ENCODE assay signal across 17 cellular contexts in genomic region chr1:171590022-171590421, GRCh38. TPM values are rescaled to one million over a fixed set of nuclear protein-coding genes. Genes with fewer than 3 reads are reported as not detected.
DNase-seq lines count a peak whose midpoint lies in the region; ATAC-seq, FAIRE-seq and TF ChIP-seq lines count a peak whose summit lies in the region.
"Had no signal": no experiment of that assay in that cellular context is flagged by ENCODE, and none has a peak within 500 bp of the region (broad histone marks: within the 10 kb centered on the region; RNA-seq: fewer than 3 reads in every experiment).

No MANE protein-coding gene starts in this region.

- H4K20me1 ChIP-seq in GM12878 (ENCODE audit: control insufficient read depth, insufficient read depth) = no peaks in the 10 kb centered on the region

- TF ChIP-seq CTCF in D721Med (IDR thresholded peaks at IDR 0.05; ENCODE audit: insufficient read depth, missing control alignments) = no peak
- no peak for TF ChIP-seq CTCF in GM12878 (IDR thresholded peaks at IDR 0.05 in 2 of 3, conservative IDR thresholded peaks at IDR 0.05 in 1 of 3; ENCODE audit: control insufficient read depth in 2 of 3, extremely low read depth in 1 of 3, insufficient read depth in 1 of 3, low read depth in 3 of 3, low read length in 3 of 3)

- no peak for TF ChIP-seq RAD21 in GM12878 (IDR thresholded peaks at IDR 0.05; ENCODE audit: insufficient read depth, low read depth, low read length)

- peaks cover 13 to 33% of the 10 kb centered on the region in 2 experiments for H3K36me3 ChIP-seq in GM12878 (ENCODE audit: control insufficient read depth in 2 of 2, insufficient read depth in 2 of 2, low read length in 1 of 2)

- H3K79me2 ChIP-seq in GM12878 (ENCODE audit: control insufficient read depth, insufficient read depth, low read length) = no peaks in the 10 kb centered on the region

- in situ Hi-C loops in GM12878 (cut with MboI) = no loop called here

- intact Hi-C loops in GM12878 (cut with micrococcal nuclease; ENCODE audit: unreplicated experiment) = no loop called here

- H3K4me1 ChIP-seq in GM12878 (ENCODE audit: control insufficient read depth, insufficient read depth, low read length) = no peaks in the 10 kb centered on the region

- H3K27ac Mint-ChIP-seq in natural killer cell treated with Interleukin-12 subunit alpha and Interleukin-12 subunit beta and Interleukin-15 and Interleukin-18, amount 100 ng/mL, for 72 hours = peak overlapping the region; percentile 46 to 79
- H3K27ac Mint-ChIP-seq: CD4-positive, alpha-beta T cell; endodermal cell had no signal

- TF ChIP-seq EP300 in GM12878 (IDR thresholded peaks at IDR 0.05; ENCODE audit: borderline replicate concordance in 1 of 2, control insufficient read depth in 1 of 2, low read depth in 2 of 2, low read length in 2 of 2) = no peak

- H3K9ac ChIP-seq in GM12878 (ENCODE audit: control insufficient read depth, insufficient read depth, low read length) = no peak overlapping the region

- H3K4me3 Mint-ChIP-seq in natural killer cell treated with Interleukin-12 subunit alpha and Interleukin-12 subunit beta and Interleukin-15 and Interleukin-18, amount 100 ng/mL, for 72 hours = no peak overlapping the region
- H3K4me3 Mint-ChIP-seq: CD4-positive, alpha-beta T cell; endodermal cell; T-helper 17 cell had no signal

- SMC1A ChIA-PET in GM12878 (lab: Charles Lee; ENCODE audit: uncharacterized antibody, unreplicated experiment) = interaction anchor here (6.8 kb wide), 1 partner anchor 55 kb away, joined by 38 read pairs; no protein-coding TSS in a partner anchor

- peaks cover 13 to 14% of the 10 kb centered on the region in 2 donors for H3K4me1 Mint-ChIP-seq in natural killer cell treated with Interleukin-12 subunit alpha and Interleukin-12 subunit beta and Interleukin-15 and Interleukin-18, amount 100 ng/mL, for 72 hours (ENCODE audit: low read depth in 2 of 2)
- H3K4me1 Mint-ChIP-seq: endodermal cell had no signal

- H3K27me3 Mint-ChIP-seq in natural killer cell treated with Interleukin-12 subunit alpha and Interleukin-12 subunit beta and Interleukin-15 and Interleukin-18, amount 100 ng/mL, for 72 hours = no peaks in the 10 kb centered on the region
- H3K27me3 Mint-ChIP-seq: CD4-positive, alpha-beta T cell; T-helper 17 cell had no signal

- RAD21 ChIA-PET in GM12878 (lab: Charles Lee; ENCODE audit: unreplicated experiment) = interaction anchor here (0.6 kb wide), 1 partner anchor 157 kb away, joined by 3 read pairs; no protein-coding TSS in a partner anchor

- no peaks in the 10 kb centered on the region for H3K9me3 Mint-ChIP-seq in natural killer cell treated with Interleukin-12 subunit alpha and Interleukin-12 subunit beta and Interleukin-15 and Interleukin-18, amount 100 ng/mL, for 72 hours
- H3K9me3 Mint-ChIP-seq: CD4-positive, alpha-beta T cell; endodermal cell had no signal

- H2AFZ ChIP-seq in GM12878 (ENCODE audit: control insufficient read depth, low read depth, low read length) = no peak overlapping the region

- no peak overlapping the region for H3K27ac ChIP-seq in GM12878 (ENCODE audit: control insufficient read depth, insufficient read depth)

- FAIRE-seq in D721Med (lab: Jason Lieb, UNC) = peak; percentile 81
- no peak for FAIRE-seq in GM12878 (lab: Jason Lieb, UNC)

- peak; percentile 48 for ATAC-seq in GM12878
- no peak for ATAC-seq in natural killer cell treated with Interleukin-12 subunit alpha and Interleukin-12 subunit beta and Interleukin-15 and Interleukin-18, amount 100 ng/mL, for 72 hours
- ATAC-seq: T-helper 17 cell had no signal

- H3K9me3 ChIP-seq in GM12878 (replicated peaks; ENCODE audit: control insufficient read depth, insufficient read depth, low read length) = no peaks in the 10 kb centered on the region

- H3K4me2 ChIP-seq in GM12878 (ENCODE audit: control insufficient read depth, insufficient read depth) = no peak overlapping the region

- H3K27me3 ChIP-seq in GM12878 (replicated peaks in 1 of 2; ENCODE audit: control insufficient read depth in 2 of 2, insufficient read depth in 2 of 2, low read length in 1 of 2) = no peaks in the 10 kb centered on the region

- POLR2A ChIA-PET in GM12878 (lab: Charles Lee) = no interaction called here

- peaks cover 33% of the 10 kb centered on the region for H3K36me3 Mint-ChIP-seq in natural killer cell treated with Interleukin-12 subunit alpha and Interleukin-12 subunit beta and Interleukin-15 and Interleukin-18, amount 100 ng/mL, for 72 hours

- DNase-seq in D721Med (ENCODE audit: insufficient read length, low spot score) (no peak), LHCN-M2 (ENCODE audit: low read depth) (peak; percentile 36), GM12878 (ENCODE audit: low read depth, low spot score) (no peak), activated gamma-delta T cell treated with Interleukin-2 at 50 U/mL for 16 hours (no peak), NCI-H1417 treated with DMSO at 0.1 percent for 48 hours (lab: John Stamatoyannopoulos, UW) (no peak), MV-4-11 (lab: John Stamatoyannopoulos, UW) (no peak)
- DNase-seq in natural killer cell treated with Interleukin-12 subunit alpha and Interleukin-12 subunit beta and Interleukin-15 and Interleukin-18, amount 100 ng/mL, for 72 hours (ENCODE audit: low spot score) = no peak
- DNase-seq: activated CD4-positive, CD25-positive, alpha-beta regulatory T cell treated with anti-CD3 and anti-CD28 coated beads, Interleukin-2, amount 50 U/mL, for 72 hours; CD4-positive, alpha-beta T cell; endodermal cell; NCI-H2029; NCI-H748 treated with DMSO at 0.1 percent for 48 hours; stimulated activated CD4-positive, alpha-beta T cell treated with anti-CD3 and anti-CD28 coated beads, Interleukin-15, amount 100 ng/mL, for 24 hours; T-helper 17 cell had no signal

- CTCF ChIA-PET in GM12878 (lab: Yijun Ruan, JAX) = interaction anchor here (1.2 to 4.2 kb wide), 2 partner anchors 7 to 65 kb away, joined by 5 to 20 read pairs; no protein-coding TSS in a partner anchor

- 100% methylated on average over 1 of the region's 1 CpG for WGBS in GM12878 (ENCODE audit: insufficient coverage, insufficient replicate concordance, low lambda C conversion rate, missing lambda C conversion rate)

- H3K4me3 ChIP-seq in GM12878 = no peak overlapping the region

- no peak for TF ChIP-seq POLR2A in GM12878 (IDR thresholded peaks at IDR 0.05; ENCODE audit: low read depth, low read length)

- BruUV-seq in GM12878 (replicated peaks; lab: Mats Ljungman, UMichigan) = no TSS peak

TF ChIP-seq in GM12878, 131 proteins besides CTCF, POLR2A, EP300 and RAD21:
- TF ChIP-seq SREBF2 (IDR thresholded peaks at IDR 0.05; ENCODE audit: low read length) (no peak), JUNB (IDR thresholded peaks at IDR 0.05) (peak; percentile 29; the same call in 1 of the 2 replicates), TCF12 (IDR thresholded peaks at IDR 0.05; ENCODE audit: low read depth, low read length) (no peak), IKZF2 (IDR thresholded peaks at IDR 0.05) (0 out of 4 replicates have a peak, but pooled peaks of 1 of the 2 experiments have one; percentile 24)

RNA-seq across cellular contexts. Expression of gene MYOCOS, which starts 32.0 kb away (rescaled TPM):
- total RNA-seq in LHCN-M2 (2014; rRNA removed) (not detected in 2 replicates), GM12878 (2014; rRNA removed) (0.11 and 0.23 TPM in 2 replicates), GM12878 (2014; rRNA removed; fragmentation: Illumina TruSeq; extraction: Trizol) (0.18 TPM in 1 of 2 replicates, not detected in the other), GM12878 (2021) (not detected in 2 replicates)
- not detected for polyA plus RNA-seq in LHCN-M2 (2012)
- not detected in 2 replicates for total RNA-seq in GM12878 (2013; cell fraction: nucleolus; rRNA removed)
- not detected for polyA plus RNA-seq in GM12878 (2011; ENCODE audit: low read depth)
- polyA plus RNA-seq in GM12878 (2011; rRNA removed) (0.14 and 0.26 TPM in 2 replicates), GM12878 (2014; fragmentation: Illumina TruSeq; extraction: Trizol) (not detected in 2 replicates), GM12878 (2014; fragmentation: Nextera tagmentation; extraction: Ambion mirVana) (under 1 TPM in 1 of 2 experiments, not detected in 1; 0.15 TPM), GM12878 (2014; rRNA removed) (not detected in 2 replicates), GM12878 (2016; fragmentation: Nextera tagmentation; extraction: Ambion mirVana) (under 1 TPM; 0.12 to 0.24 TPM)
- 0.18 TPM in 1 of 2 replicates, not detected in the other for polyA plus RNA-seq in GM12878 (2011; cell fraction: cytosol; rRNA removed)
- polyA plus RNA-seq in GM12878 (2011; cell fraction: nucleus; rRNA removed) = 0.13 and 0.15 TPM in 2 replicates
- polyA plus RNA-seq in GM12878 (2012) = not detected in 2 replicates
- 0.15 and 0.72 TPM in 2 replicates for polyA minus RNA-seq in GM12878 (2011; rRNA and poly(A)+ RNA removed)
- not detected in 2 replicates for polyA minus RNA-seq in GM12878 (2011; cell fraction: cytosol; rRNA and poly(A)+ RNA removed)
- polyA minus RNA-seq in GM12878 (2011; cell fraction: nucleus; rRNA and poly(A)+ RNA removed) = 0.48 and 0.86 TPM in 2 replicates
- total RNA-seq in natural killer cell treated with Interleukin-12 subunit alpha and Interleukin-12 subunit beta and Interleukin-15 and Interleukin-18, amount 100 ng/mL, for 72 hours = under 1 TPM in 1 of 2 donors, not detected in 1; 0.17 TPM
- total RNA-seq: endodermal cell, kidney epithelial cell, mononuclear cell, posterior vena cava had no signal
